In the genomic region with DNA sequence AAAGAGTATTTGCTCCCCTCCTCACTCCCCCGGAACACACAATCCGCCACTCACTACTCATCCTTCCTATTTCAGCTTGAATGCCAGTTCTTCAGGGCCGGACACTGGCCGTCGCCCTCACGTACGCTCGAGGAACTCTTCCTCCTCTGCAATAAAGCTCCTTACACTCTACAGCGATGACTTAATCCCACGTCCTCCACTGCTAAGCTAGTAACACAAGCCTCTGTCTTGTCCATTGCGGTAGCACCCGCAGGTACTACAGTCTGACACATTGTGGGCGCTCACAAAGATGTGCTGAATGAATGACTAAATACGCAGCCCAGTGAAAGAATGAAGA, we compare ENCODE assay signal across 8 cellular contexts. TPM values are rescaled to one million over a fixed set of nuclear protein-coding genes. Genes with fewer than 3 reads are reported as not detected.
DNase-seq lines count a peak whose midpoint lies in the region; ATAC-seq and TF ChIP-seq lines count a peak whose summit lies in the region.

No MANE protein-coding gene starts in this region.

- H3K27me3 Mint-ChIP-seq in activated CD8-positive, alpha-beta memory T cell treated with anti-CD3 and anti-CD28 coated beads, Interleukin-2, amount 10 ng/mL, durations not matched to agents 7 days and 5 days, result peaks cover 77% of the 10 kb centered on the region
- peaks cover 23% of the 10 kb centered on the region for H3K27me3 Mint-ChIP-seq in activated CD8-positive, alpha-beta T cell treated with anti-CD3 and anti-CD28 coated beads for 36 hours

- H3K36me3 ChIP-seq in iPS-20b (ENCODE audit: insufficient read depth, low read depth, low read length) (no peaks in the 10 kb centered on the region), suprapubic skin (no peaks in the 10 kb centered on the region)

- ATAC-seq in activated CD8-positive, alpha-beta memory T cell treated with anti-CD3 and anti-CD28 coated beads, Interleukin-2, amount 10 ng/mL, durations not matched to agents 7 days and 5 days, result no peak
- ATAC-seq in activated CD8-positive, alpha-beta T cell treated with anti-CD3 and anti-CD28 coated beads for 36 hours, result no peak
- no peak for ATAC-seq in GM19351 (IDR thresholded peaks at IDR 0.05; ENCODE audit: unreplicated experiment)

- POLR2A ChIA-PET in activated CD8-positive, alpha-beta T cell treated with anti-CD3 and anti-CD28 coated beads for 36 hours (lab: Charles Lee), result interaction anchor here (0.9 to 1.3 kb wide), 6 partner anchors 19 to 261 kb away, joined by 3 read pairs; no protein-coding TSS in a partner anchor

- H3K4me3 Mint-ChIP-seq in activated CD8-positive, alpha-beta memory T cell treated with anti-CD3 and anti-CD28 coated beads, Interleukin-2, amount 10 ng/mL, durations not matched to agents 7 days and 5 days, result peak overlapping the region; percentile 23
- H3K4me3 Mint-ChIP-seq in activated CD8-positive, alpha-beta T cell treated with anti-CD3 and anti-CD28 coated beads for 36 hours, result peak overlapping the region; percentile 50

- H3K4me1 Mint-ChIP-seq in activated CD8-positive, alpha-beta memory T cell treated with anti-CD3 and anti-CD28 coated beads, Interleukin-2, amount 10 ng/mL, durations not matched to agents 7 days and 5 days, result peaks cover 9% of the 10 kb centered on the region
- H3K4me1 Mint-ChIP-seq in activated CD8-positive, alpha-beta T cell treated with anti-CD3 and anti-CD28 coated beads for 36 hours (ENCODE audit: low read depth), result peaks cover 27% of the 10 kb centered on the region

- intact Hi-C loops in activated CD8-positive, alpha-beta T cell treated with anti-CD3 and anti-CD28 coated beads for 36 hours (cut with micrococcal nuclease), result loop anchor here (1.0 kb wide), 1 partner anchor 216 kb away; no protein-coding TSS in a partner anchor

- no peak overlapping the region for H3K27ac ChIP-seq in iPS-20b (ENCODE audit: low read length)
- no peak overlapping the region for H3K27ac ChIP-seq in suprapubic skin

- no peak for TF ChIP-seq CTCF in activated CD8-positive, alpha-beta T cell treated with anti-CD3 and anti-CD28 coated beads for 36 hours (IDR thresholded peaks at IDR 0.05)
- no peak for TF ChIP-seq CTCF in suprapubic skin (IDR thresholded peaks at IDR 0.05)

- no peak overlapping the region for H3K9ac ChIP-seq in iPS-20b (ENCODE audit: low read depth, low read length)

- H3K27me3 ChIP-seq in iPS-20b (ENCODE audit: insufficient read depth, low read length) (peaks cover 96% of the 10 kb centered on the region), suprapubic skin (no peaks in the 10 kb centered on the region)

- TF ChIP-seq EP300 in suprapubic skin (IDR thresholded peaks at IDR 0.05), result no peak

- 8% methylated on average over 14 of the region's 14 CpGs for WGBS in suprapubic skin

- H3K9me3 ChIP-seq in iPS-20b (ENCODE audit: insufficient read depth, low read depth, low read length), result no peaks in the 10 kb centered on the region
- no peaks in the 10 kb centered on the region for H3K9me3 ChIP-seq in suprapubic skin

- in situ Hi-C loops in ACHN (cut with HindIII; ENCODE audit: low pct_ligation_motif_present, low pct_unique_long_range_greater_than_20kb, low sequenced_read_pairs), result no loop called here

- DNase-seq in activated CD8-positive, alpha-beta memory T cell treated with anti-CD3 and anti-CD28 coated beads, Interleukin-2, amount 10 ng/mL, durations not matched to agents 7 days and 5 days, result no peak
- DNase-seq in activated CD8-positive, alpha-beta memory T cell treated with anti-CD3 and anti-CD28 coated beads for 24 hours, result no peak
- no peak for DNase-seq in activated CD8-positive, alpha-beta T cell treated with anti-CD3 and anti-CD28 coated beads for 36 hours
- DNase-seq in suprapubic skin (ENCODE audit: low spot score in 2 of 2) (no peak), ACHN (no peak), HuH-7.5 (ENCODE audit: low spot score) (no peak)

- H3K27ac Mint-ChIP-seq in activated CD8-positive, alpha-beta memory T cell treated with anti-CD3 and anti-CD28 coated beads, Interleukin-2, amount 10 ng/mL, durations not matched to agents 7 days and 5 days, result no peak overlapping the region
- H3K27ac Mint-ChIP-seq in activated CD8-positive, alpha-beta T cell treated with anti-CD3 and anti-CD28 coated beads for 36 hours, result peak overlapping the region; percentile 32

- peak overlapping the region; percentile 35; the same call in 1 of the 2 replicates for H3K4me3 ChIP-seq in iPS-20b (ENCODE audit: low read length)
- H3K4me3 ChIP-seq in suprapubic skin, result peak overlapping the region; percentile 78

- TF ChIP-seq POLR2A in suprapubic skin (IDR thresholded peaks at IDR 0.05), result no peak

- no peaks in the 10 kb centered on the region for H3K9me3 Mint-ChIP-seq in activated CD8-positive, alpha-beta memory T cell treated with anti-CD3 and anti-CD28 coated beads, Interleukin-2, amount 10 ng/mL, durations not matched to agents 7 days and 5 days (ENCODE audit: low read depth)
- no peaks in the 10 kb centered on the region for H3K9me3 Mint-ChIP-seq in activated CD8-positive, alpha-beta T cell treated with anti-CD3 and anti-CD28 coated beads for 36 hours

- H3K36me3 Mint-ChIP-seq in activated CD8-positive, alpha-beta memory T cell treated with anti-CD3 and anti-CD28 coated beads, Interleukin-2, amount 10 ng/mL, durations not matched to agents 7 days and 5 days, result no peaks in the 10 kb centered on the region
- H3K36me3 Mint-ChIP-seq in activated CD8-positive, alpha-beta T cell treated with anti-CD3 and anti-CD28 coated beads for 36 hours (ENCODE audit: low read depth), result no peaks in the 10 kb centered on the region

- H3K4me1 ChIP-seq in iPS-20b (ENCODE audit: insufficient read depth, low read length), result peaks cover 25% of the 10 kb centered on the region
- H3K4me1 ChIP-seq in suprapubic skin, result peaks cover 43% of the 10 kb centered on the region

- CTCF ChIA-PET in activated CD8-positive, alpha-beta memory T cell treated with anti-CD3 and anti-CD28 coated beads, Interleukin-2, amount 10 ng/mL, durations not matched to agents 7 days and 5 days (lab: Charles Lee), result interaction anchor here (0.8 to 2.3 kb wide), 47 partner anchors 8 to 746 kb away, joined by 3 to 16 read pairs (median 5); a partner anchor contains a TSS
- CTCF ChIA-PET in activated CD8-positive, alpha-beta T cell treated with anti-CD3 and anti-CD28 coated beads for 36 hours (lab: Charles Lee), result interaction anchor here (0.7 to 2.2 kb wide), 53 partner anchors 9 to 617 kb away, joined by 3 to 15 read pairs (median 4); no protein-coding TSS in a partner anchor

RNA-seq across cellular contexts. Expression of a gene that starts 0.6 kb away (rescaled TPM):
- not detected for total RNA-seq in activated CD8-positive, alpha-beta memory T cell treated with anti-CD3 and anti-CD28 coated beads, Interleukin-2, amount 10 ng/mL, durations not matched to agents 7 days and 5 days
- total RNA-seq in activated CD8-positive, alpha-beta T cell treated with anti-CD3 and anti-CD28 coated beads for 36 hours, result under 1 TPM in 1 of 2 experiments, not detected in 1; 0.07 TPM
- total RNA-seq in suprapubic skin, result 100 to 1,000 TPM in 2 of 4 donors, 10 to 100 TPM in 2; 84.5 to 152 (median 108) TPM

Comparison
In these comparisons a context has a peak if more than half of its experiments do, and no peak if none do; other contexts are left out.
1. RNA of a gene that starts 0.6 kb away (total RNA-seq): 84.5 to 152 TPM in suprapubic skin; not detected in activated CD8-positive, alpha-beta memory T cell treated with anti-CD3 and anti-CD28 coated beads, Interleukin-2, amount 10 ng/mL, durations not matched to agents 7 days and 5 days and 0.07 TPM in activated CD8-positive, alpha-beta T cell treated with anti-CD3 and anti-CD28 coated beads for 36 hours; every median in the first group is over 10 times any median in the second.